Comparison of ENCODE assay signal across 29 cellular contexts in genomic region chr3:10260211-10260701, GRCh38. TPM values are rescaled to one million over a fixed set of nuclear protein-coding genes. Genes with fewer than 3 reads are reported as not detected.
DNase-seq lines count a peak whose midpoint lies in the region; ATAC-seq lines count a peak whose summit lies in the region.
"Had no signal": no experiment of that assay in that cellular context is flagged by ENCODE, and none has a peak within 500 bp of the region (broad histone marks: within the 10 kb centered on the region; RNA-seq: fewer than 3 reads in every experiment).

No MANE protein-coding gene starts in this region.

- POLR2A ChIA-PET in CD8-positive, alpha-beta memory T cell (lab: Charles Lee): no interaction called here

- no peaks in the 10 kb centered on the region for H3K27me3 ChIP-seq in CD8-positive, alpha-beta memory T cell (ENCODE audit: insufficient read depth, low read length, poor library complexity, severe bottlenecking)
- H3K27me3 ChIP-seq: brain microvascular endothelial cell, left lung, ovary, right atrium auricular region had no signal

- ATAC-seq in activated T-cell treated with anti-CD3 and anti-CD28 coated beads, Interleukin-2, amount 50 U/mL, for 72 hours (replicated peaks in 1 of 2): no peak
- ATAC-seq in activated naive CD8-positive, alpha-beta T cell treated with anti-CD3 and anti-CD28 coated beads, Interleukin-2, amount 50 U/mL, for 24 hours: no peak
- ATAC-seq in GM18867 (IDR thresholded peaks at IDR 0.05; ENCODE audit: unreplicated experiment): no peak
- ATAC-seq: activated CD4-positive, CD25-positive, alpha-beta regulatory T cell treated with anti-CD3 and anti-CD28 coated beads, Interleukin-2, amount 50 U/mL, for 24 hours; activated CD8-positive, alpha-beta memory T cell treated with anti-CD3 and anti-CD28 coated beads, Interleukin-2, amount 10 ng/mL, durations not matched to agents 7 days and 5 days; left lung had no signal

- peaks cover 64% of the 10 kb centered on the region for H3K4me1 Mint-ChIP-seq in activated T-cell treated with anti-CD3 and anti-CD28 coated beads, Interleukin-2, amount 50 U/mL, for 72 hours (ENCODE audit: low read depth)
- peaks cover 67 to 88% (median 79%) of the 10 kb centered on the region in 3 donors for H3K4me1 Mint-ChIP-seq in CD8-positive, alpha-beta memory T cell
- H3K4me1 Mint-ChIP-seq in activated naive CD8-positive, alpha-beta T cell treated with anti-CD3 and anti-CD28 coated beads, Interleukin-2, amount 50 U/mL, for 24 hours: peaks cover 61% of the 10 kb centered on the region

- CTCF ChIA-PET in CD8-positive, alpha-beta memory T cell (lab: Charles Lee): interaction anchor here (1.2 to 1.9 kb wide), 2 partner anchors 12 to 29 kb away, joined by 3 to 8 read pairs; partner anchors contain the start of gene TATDN2

- H3K4me3 ChIP-seq in CD8-positive, alpha-beta memory T cell (ENCODE audit: low read length): no peak overlapping the region
- H3K4me3 ChIP-seq: left lung, ovary, right atrium auricular region had no signal

- no peaks in the 10 kb centered on the region for H3K9me3 ChIP-seq in CD8-positive, alpha-beta memory T cell (ENCODE audit: low read length)
- H3K9me3 ChIP-seq: left lung, ovary, right atrium auricular region had no signal

- intact Hi-C loops in posterior vena cava (cut with DNase I): no loop called here

- no peak overlapping the region for H3K27ac ChIP-seq in CD8-positive, alpha-beta memory T cell (ENCODE audit: low read depth, low read length)
- H3K27ac ChIP-seq: brain microvascular endothelial cell, epithelial cell of prostate, left lung, ovary, right atrium auricular region had no signal

- peaks cover 23 to 40% of the 10 kb centered on the region in 2 donors for H3K36me3 Mint-ChIP-seq in activated T-cell treated with anti-CD3 and anti-CD28 coated beads, Interleukin-2, amount 50 U/mL, for 72 hours (ENCODE audit: insufficient read depth in 2 of 2)
- peaks cover 4 to 78% (median 28%) of the 10 kb centered on the region in 3 donors for H3K36me3 Mint-ChIP-seq in CD8-positive, alpha-beta memory T cell
- peaks cover 67% of the 10 kb centered on the region for H3K36me3 Mint-ChIP-seq in activated naive CD8-positive, alpha-beta T cell treated with anti-CD3 and anti-CD28 coated beads, Interleukin-2, amount 50 U/mL, for 24 hours (ENCODE audit: low read depth)

- H3K27ac Mint-ChIP-seq in activated T-cell treated with anti-CD3 and anti-CD28 coated beads, Interleukin-2, amount 50 U/mL, for 72 hours: peak overlapping the region; percentile 33
- H3K27ac Mint-ChIP-seq in CD8-positive, alpha-beta memory T cell: peak overlapping the region; percentile 35 to 95 (median 72)
- H3K27ac Mint-ChIP-seq in activated naive CD8-positive, alpha-beta T cell treated with anti-CD3 and anti-CD28 coated beads, Interleukin-2, amount 50 U/mL, for 24 hours: peak overlapping the region; percentile 33
- H3K27ac Mint-ChIP-seq: activated CD8-positive, alpha-beta memory T cell treated with anti-CD3 and anti-CD28 coated beads, Interleukin-2, amount 10 ng/mL, durations not matched to agents 7 days and 5 days; nephron had no signal

- H3K4me1 ChIP-seq in CD8-positive, alpha-beta memory T cell (ENCODE audit: insufficient read depth, low read length): peaks cover 45% of the 10 kb centered on the region

- H3K4me3 Mint-ChIP-seq in activated T-cell treated with anti-CD3 and anti-CD28 coated beads, Interleukin-2, amount 50 U/mL, for 72 hours: peak overlapping the region in 1 of 2 donors; percentile 33
- peak overlapping the region in 1 of 7 donors; percentile 48 for H3K4me3 Mint-ChIP-seq in CD8-positive, alpha-beta memory T cell
- no peak overlapping the region for H3K4me3 Mint-ChIP-seq in activated naive CD8-positive, alpha-beta T cell treated with anti-CD3 and anti-CD28 coated beads, Interleukin-2, amount 50 U/mL, for 24 hours
- H3K4me3 Mint-ChIP-seq: activated CD8-positive, alpha-beta memory T cell treated with anti-CD3 and anti-CD28 coated beads, Interleukin-2, amount 10 ng/mL, durations not matched to agents 7 days and 5 days; H9; nephron had no signal

- H3K36me3 ChIP-seq in CD8-positive, alpha-beta memory T cell (ENCODE audit: insufficient read depth, low read length): peaks cover 26% of the 10 kb centered on the region
- H3K36me3 ChIP-seq: ovary had no signal

- no peak for DNase-seq in activated T-cell treated with anti-CD3 and anti-CD28 coated beads, Interleukin-2, amount 50 U/mL, for 72 hours
- DNase-seq in activated T-cell treated with anti-CD3 and anti-CD28 coated beads for 4 hours (no peak), posterior vena cava (ENCODE audit: low spot score) (peak; percentile 38), G401 (ENCODE audit: low spot score) (no peak), GM19238 (ENCODE audit: insufficient read length, low spot score) (no peak)
- no peak for DNase-seq in CD8-positive, alpha-beta memory T cell
- DNase-seq in activated naive CD8-positive, alpha-beta T cell treated with anti-CD3 and anti-CD28 coated beads, Interleukin-2, amount 50 U/mL, for 24 hours: no peak
- DNase-seq: activated CD8-positive, alpha-beta memory T cell treated with anti-CD3 and anti-CD28 coated beads, Interleukin-2, amount 10 ng/mL, durations not matched to agents 7 days and 5 days; brain microvascular endothelial cell; DMS79; effector CD4-positive, alpha-beta T cell; GF-D8; H9; left lung; midbrain; NCI-H1105; NCI-H2029; NCI-H69; ovary; stimulated activated CD4-positive, alpha-beta T cell treated with anti-CD3 and anti-CD28 coated beads, Interleukin-12 subunit alpha, Interleukin-12 subunit beta, amount 100 ng/mL, for 4 hours; stimulated activated CD4-positive, alpha-beta T cell treated with anti-CD3 and anti-CD28 coated beads, Interleukin-4, amount 100 ng/mL, for 1 hour; SW 1271 had no signal

- no peaks in the 10 kb centered on the region for H3K27me3 Mint-ChIP-seq in activated T-cell treated with anti-CD3 and anti-CD28 coated beads, Interleukin-2, amount 50 U/mL, for 72 hours (ENCODE audit: low read depth)
- H3K27me3 Mint-ChIP-seq in CD8-positive, alpha-beta memory T cell: no peaks in the 10 kb centered on the region
- H3K27me3 Mint-ChIP-seq in activated naive CD8-positive, alpha-beta T cell treated with anti-CD3 and anti-CD28 coated beads, Interleukin-2, amount 50 U/mL, for 24 hours: no peaks in the 10 kb centered on the region
- H3K27me3 Mint-ChIP-seq: activated CD8-positive, alpha-beta memory T cell treated with anti-CD3 and anti-CD28 coated beads, Interleukin-2, amount 10 ng/mL, durations not matched to agents 7 days and 5 days had no signal

- in situ Hi-C loops in G401 (cut with HindIII; ENCODE audit: low sequenced_read_pairs): no loop called here

- H3K9me3 Mint-ChIP-seq in activated T-cell treated with anti-CD3 and anti-CD28 coated beads, Interleukin-2, amount 50 U/mL, for 72 hours: no peaks in the 10 kb centered on the region
- no peaks in the 10 kb centered on the region for H3K9me3 Mint-ChIP-seq in CD8-positive, alpha-beta memory T cell
- no peaks in the 10 kb centered on the region for H3K9me3 Mint-ChIP-seq in activated naive CD8-positive, alpha-beta T cell treated with anti-CD3 and anti-CD28 coated beads, Interleukin-2, amount 50 U/mL, for 24 hours
- H3K9me3 Mint-ChIP-seq: H9, nephron had no signal

RNA-seq across cellular contexts. Expression of gene TATDN2, which starts 12.0 kb away (rescaled TPM):
- total RNA-seq in activated T-cell treated with anti-CD3 and anti-CD28 coated beads, Interleukin-2, amount 50 U/mL, for 72 hours: 10 to 100 TPM; 40.8 to 49.8 TPM
- 10 to 100 TPM; 57.6 to 60.0 TPM for total RNA-seq in CD8-positive, alpha-beta memory T cell
- 23.3 TPM for polyA plus RNA-seq in CD8-positive, alpha-beta memory T cell
- total RNA-seq in posterior vena cava: 10 to 100 TPM; 22.2 to 25.3 TPM
- total RNA-seq in G401 (2014; rRNA removed; shearing (Covaris generic)): 18.8 and 22.1 TPM in 2 replicates

RNA-seq across cellular contexts. Expression of gene GHRL, which starts 32.5 kb away (rescaled TPM):
- total RNA-seq in activated T-cell treated with anti-CD3 and anti-CD28 coated beads, Interleukin-2, amount 50 U/mL, for 72 hours: 1 to 10 TPM in 1 of 2 donors, under 1 TPM in 1; 0.43 to 1.3 TPM
- total RNA-seq in CD8-positive, alpha-beta memory T cell: under 1 TPM in 1 of 2 experiments, not detected in 1; 0.69 TPM
- polyA plus RNA-seq in CD8-positive, alpha-beta memory T cell: 0.16 TPM
- total RNA-seq in posterior vena cava: 1 to 10 TPM; 1.0 to 1.2 TPM
- not detected in 2 replicates for total RNA-seq in G401 (2014; rRNA removed; shearing (Covaris generic))
- total RNA-seq: MCF 10A, right atrium auricular region had no signal
- polyA plus RNA-seq: BJ had no signal
